Comparison of ENCODE assay signal across 14 cellular contexts in the genomic region with DNA sequence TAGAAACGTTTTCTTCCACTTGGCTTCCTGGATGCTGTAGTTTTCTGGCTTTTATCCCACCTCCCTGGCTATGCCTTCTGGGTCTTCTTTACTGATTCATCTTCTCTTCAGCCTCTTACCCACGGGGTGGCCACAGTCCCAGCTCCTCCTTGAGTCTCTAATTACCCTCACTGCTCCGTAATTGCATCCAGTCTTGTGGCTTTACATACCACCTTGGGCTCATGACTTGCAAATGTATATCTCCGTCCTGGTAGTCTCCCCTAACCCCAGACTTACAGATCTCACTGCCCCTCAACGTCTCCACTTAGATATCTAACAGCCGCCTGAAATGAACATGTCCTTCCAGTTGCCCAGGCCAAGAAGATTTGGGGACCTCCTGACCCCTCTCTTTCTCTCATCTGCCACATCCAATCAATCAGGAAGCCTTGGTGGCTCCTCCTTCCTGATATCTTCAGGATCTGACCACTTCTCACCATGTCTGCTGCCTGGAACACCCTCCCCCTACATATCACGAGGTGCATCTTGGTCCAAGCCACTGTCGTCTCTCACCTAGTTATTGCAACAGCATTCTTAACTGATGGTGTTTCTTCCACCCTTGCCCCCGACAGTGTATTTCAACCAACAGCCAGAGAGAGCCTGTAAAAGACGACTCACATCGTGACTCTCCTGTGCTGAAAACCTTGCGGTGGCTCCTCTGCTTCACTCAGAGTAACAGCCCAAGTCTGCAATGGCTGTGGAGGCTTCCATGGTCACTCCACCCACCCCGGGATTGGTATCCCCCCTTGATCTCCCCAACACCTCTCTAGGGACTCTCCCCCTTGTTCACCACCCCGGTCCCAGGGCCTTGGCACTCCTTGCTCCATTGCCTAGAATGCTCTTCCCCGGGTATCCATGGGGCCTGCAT.
DNase-seq lines count a peak whose midpoint lies in the region; ATAC-seq and TF ChIP-seq lines count a peak whose summit lies in the region.
"Had no signal": no experiment of that assay in that cellular context is flagged by ENCODE, and none has a peak within 500 bp of the region (broad histone marks: within the 10 kb centered on the region; RNA-seq: fewer than 3 reads in every experiment).

No MANE protein-coding gene starts in this region.

- H3K4me1 Mint-ChIP-seq in chondrocyte (ENCODE audit: low read depth), result peaks cover 3% of the 10 kb centered on the region
- H3K4me1 Mint-ChIP-seq: B cell had no signal

- no peaks in the 10 kb centered on the region for H3K36me3 Mint-ChIP-seq in chondrocyte (ENCODE audit: low read depth)

- H3K27me3 ChIP-seq in spleen (replicated peaks in 1 of 7), result peaks cover 0 to 85% (median 9%) of the 10 kb centered on the region in 7 donors

- H3K4me3 ChIP-seq in spleen, result no peak overlapping the region

- ATAC-seq in left colon, result peak; percentile 6
- ATAC-seq: HCT116 had no signal

- TF ChIP-seq CTCF in chondrocyte (IDR thresholded peaks at IDR 0.05) (no peak), spleen (IDR thresholded peaks at IDR 0.05 in 8 of 11, conservative IDR thresholded peaks at IDR 0.05 in 3 of 11) (no peak)

- H3K36me3 ChIP-seq in spleen, result no peaks in the 10 kb centered on the region

- H3K27ac Mint-ChIP-seq in chondrocyte (ENCODE audit: unreplicated experiment), result no peak overlapping the region
- H3K27ac Mint-ChIP-seq: B cell; CD4-positive, alpha-beta T cell had no signal

- no peak overlapping the region for H3K27ac ChIP-seq in spleen

- peaks cover 10% of the 10 kb centered on the region for H3K27me3 Mint-ChIP-seq in chondrocyte (ENCODE audit: low read depth)

- no peaks in the 10 kb centered on the region for H3K9me3 Mint-ChIP-seq in chondrocyte (ENCODE audit: low read depth)
- H3K9me3 Mint-ChIP-seq: CD4-positive, alpha-beta T cell had no signal

- DNase-seq in Daoy (ENCODE audit: low read depth) (peak; percentile 41), chondrocyte (ENCODE audit: low spot score) (peak; percentile 55), left colon (no peak), spleen (peak; percentile 31), OCI-M2 (lab: John Stamatoyannopoulos, UW; ENCODE audit: unreplicated experiment) (no peak), amygdala (lab: John Stamatoyannopoulos, UW) (no peak), NCI-H82 (lab: John Stamatoyannopoulos, UW) (no peak)
- DNase-seq: C1 segment of cervical spinal cord; CD4-positive, alpha-beta T cell; DMS153; DMS79 treated with DMSO at 0.1 percent for 48 hours; GDM1 had no signal

- intact Hi-C loops in left colon (cut with DNase I, micrococcal nuclease), result no loop called here
- intact Hi-C loops in spleen (cut with DNase I; ENCODE audit: low total_unique reads), result no loop called here

- no peak for TF ChIP-seq POLR2A in spleen (IDR thresholded peaks at IDR 0.05)

- no peaks in the 10 kb centered on the region for H3K4me1 ChIP-seq in spleen

- H3K9me3 ChIP-seq in spleen, result no peaks in the 10 kb centered on the region

- H3K4me3 Mint-ChIP-seq in chondrocyte (ENCODE audit: unreplicated experiment), result no peak overlapping the region
- H3K4me3 Mint-ChIP-seq: B cell; CD4-positive, alpha-beta T cell had no signal

- 67 to 79% (median 75%) methylated on average over 15 of the region's 15 CpGs for WGBS in spleen, 5 donors

Comparison
In these comparisons a context has a peak if more than half of its experiments do, and no peak if none do; other contexts are left out.
1. DNase-seq: peak in Daoy (single experiment), chondrocyte (single experiment) and spleen (single experiment); none in left colon (0 of 2), OCI-M2 (single experiment), amygdala (0 of 56) and NCI-H82 (single experiment).